22 cellular contexts compared by ENCODE assay signal in genomic region chr1:72326494-72326893, GRCh38. TPM values are rescaled to one million over a fixed set of nuclear protein-coding genes. Genes with fewer than 3 reads are reported as not detected.
"Had no signal": no experiment of that assay in that cellular context is flagged by ENCODE, and none has a peak within 500 bp of the region (broad histone marks: within the 10 kb centered on the region; RNA-seq: fewer than 3 reads in every experiment).

No MANE protein-coding gene starts in this region.

- H3K9me3 ChIP-seq: left lung, ovary, spleen, suprapubic skin, thoracic aorta, tibial artery, upper lobe of right lung had no signal

- H3K4me3 ChIP-seq: left lung, lung, ovary, spleen, suprapubic skin, thoracic aorta, tibial artery, upper lobe of right lung had no signal

- ATAC-seq: left colon; left lung; natural killer cell treated with Interleukin-12 subunit alpha and Interleukin-12 subunit beta and Interleukin-15 and Interleukin-18, amount 100 ng/mL, for 72 hours; right cardiac atrium; sciatic nerve; stimulated activated effector memory CD8-positive, alpha-beta T cell treated with anti-CD3 and anti-CD28 coated beads, Interleukin-12 subunit alpha, Interleukin-12 subunit beta, amount 100 ng/mL, for 72 hours; upper lobe of right lung had no signal

- H3K27ac ChIP-seq: left lung, ovary, spleen, suprapubic skin, thoracic aorta, tibial artery, upper lobe of right lung had no signal

- H3K27me3 ChIP-seq: left lung, ovary, spleen, suprapubic skin, tibial artery, upper lobe of right lung had no signal

- DNase-seq: hypothalamus; immature natural killer cell; kidney; left colon; left lung; mesendoderm; naive B cell; ovary; right cardiac atrium; small intestine; spleen; stimulated activated CD4-positive, alpha-beta T cell treated with anti-CD3 and anti-CD28 coated beads, Interleukin-4, amount 100 ng/mL, for 24 hours; stimulated activated naive CD4-positive, alpha-beta T cell; tibial artery; trophoblast cell; upper lobe of right lung had no signal

- H3K36me3 ChIP-seq: left lung, ovary, spleen, suprapubic skin, thoracic aorta, tibial artery, upper lobe of right lung had no signal

- H3K4me1 ChIP-seq: left lung, spleen, suprapubic skin, tibial artery, upper lobe of right lung had no signal

RNA-seq across cellular contexts. Expression of gene NEGR1, which starts 44.2 kb away (rescaled TPM):
- total RNA-seq: natural killer cell treated with Interleukin-12 subunit alpha and Interleukin-12 subunit beta and Interleukin-15 and Interleukin-18, amount 100 ng/mL, for 72 hours had no signal
